ENCODE assay signal across 8 cellular contexts in the genomic region with DNA sequence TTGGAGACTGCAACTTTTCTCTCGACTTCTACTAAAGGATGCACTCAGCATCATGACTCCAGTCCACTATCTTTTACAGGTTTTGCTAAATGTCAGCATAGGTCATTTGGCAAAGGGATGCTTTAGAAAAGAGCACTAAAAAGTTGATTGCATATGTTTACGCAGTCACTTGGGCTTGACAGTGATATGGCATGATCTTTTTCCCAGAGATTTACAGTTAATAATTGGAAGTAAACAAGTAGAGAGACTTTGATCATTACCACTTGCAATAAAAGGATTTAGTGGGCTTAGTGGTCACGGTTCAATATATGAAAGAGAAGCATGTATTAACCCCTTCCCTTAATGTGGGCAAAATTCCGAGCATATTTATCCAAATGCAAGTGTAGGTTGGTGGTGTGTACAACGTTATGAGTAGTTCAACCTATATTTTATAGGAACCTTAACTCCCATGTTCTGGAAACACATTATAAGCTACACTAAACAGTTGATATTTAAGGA. TPM values are rescaled to one million over a fixed set of nuclear protein-coding genes. Genes with fewer than 3 reads are reported as not detected.
DNase-seq lines count a peak whose midpoint lies in the region; ATAC-seq and TF ChIP-seq lines count a peak whose summit lies in the region.

No MANE protein-coding gene starts in this region.

- no peak for TF ChIP-seq POLR2A in sigmoid colon (IDR thresholded peaks at IDR 0.05)

- TF ChIP-seq EP300 in sigmoid colon (IDR thresholded peaks at IDR 0.05) = no peak

- TF ChIP-seq CTCF in GM12875 (IDR thresholded peaks at IDR 0.05; ENCODE audit: borderline replicate concordance, insufficient read depth, low read depth, low read length) = no peak
- no peak for TF ChIP-seq CTCF in fibroblast of the aortic adventitia (IDR thresholded peaks at IDR 0.05; ENCODE audit: insufficient read depth, low read length)
- no peak for TF ChIP-seq CTCF in sigmoid colon (IDR thresholded peaks at IDR 0.05)

- H3K27me3 ChIP-seq in SJSA1 (replicated peaks) (peaks cover 36% of the 10 kb centered on the region), sigmoid colon (peaks cover 0 to 19% (median 0%) of the 10 kb centered on the region in 3 donors)

- intact Hi-C loops in sigmoid colon (cut with DNase I) = loop anchor here (5.0 to 10.0 kb wide), 4 partner anchors 115 to 790 kb away; a partner anchor contains a TSS

- H3K9me3 ChIP-seq in SJSA1 (replicated peaks) (no peaks in the 10 kb centered on the region), sigmoid colon (no peaks in the 10 kb centered on the region)

- peaks cover 14% of the 10 kb centered on the region for H3K36me3 ChIP-seq in SJSA1
- peaks cover 0 to 13% (median 2%) of the 10 kb centered on the region in 4 donors for H3K36me3 ChIP-seq in sigmoid colon

- 48 to 72% methylated on average over 5 of the region's 5 CpGs for WGBS in sigmoid colon, 2 donors

- DNase-seq in SJSA1 (ENCODE audit: low read depth in 1 of 2, low spot score in 2 of 2) = no peak
- DNase-seq in fibroblast of the aortic adventitia (ENCODE audit: low read depth) = no peak
- DNase-seq in sigmoid colon = no peak
- DNase-seq in NCI-H2227 treated with DMSO at 0.1 percent for 48 hours (lab: John Stamatoyannopoulos, UW) = no peak

- H3K27ac ChIP-seq in SJSA1 = no peak overlapping the region
- no peak overlapping the region for H3K27ac ChIP-seq in sigmoid colon

- H3K4me3 ChIP-seq in GM12875 (ENCODE audit: low read depth, low read length) (peak overlapping the region; percentile 49), SJSA1 (peak overlapping the region; percentile 45), fibroblast of the aortic adventitia (ENCODE audit: low read depth, low read length) (peak overlapping the region; percentile 71), sigmoid colon (peak overlapping the region; percentile 63 to 88 (median 65))

- no peak for ATAC-seq in GM19467 (IDR thresholded peaks at IDR 0.05; ENCODE audit: unreplicated experiment)
- no peak for ATAC-seq in HG03378 (IDR thresholded peaks at IDR 0.05; ENCODE audit: unreplicated experiment)
- ATAC-seq in GM21423 (IDR thresholded peaks at IDR 0.05; ENCODE audit: unreplicated experiment) = no peak

- H3K4me1 ChIP-seq in SJSA1 (replicated peaks) = peaks cover 27% of the 10 kb centered on the region
- H3K4me1 ChIP-seq in sigmoid colon = peaks cover 0 to 61% (median 48%) of the 10 kb centered on the region in 4 donors

RNA-seq across cellular contexts. Expression of a gene that starts 1.8 kb away (rescaled TPM):
- total RNA-seq in SJSA1 (2014; rRNA removed; shearing (Covaris generic)) = 73.9 and 83.3 TPM in 2 replicates
- total RNA-seq in fibroblast of the aortic adventitia (ENCODE audit: low replicate concordance) = 45.3 and 60.9 TPM in 2 replicates
- total RNA-seq in sigmoid colon = 100 to 1,000 TPM in 2 of 4 donors, 10 to 100 TPM in 2; 58.9 to 123 (median 94.2) TPM
- polyA plus RNA-seq in sigmoid colon = 10 to 100 TPM; 16.3 to 20.8 (median 18.6) TPM

RNA-seq across cellular contexts. Expression of a gene that starts 6.5 kb away (rescaled TPM):
- total RNA-seq in SJSA1 (2014; rRNA removed; shearing (Covaris generic)) = 37.5 and 119 TPM in 2 replicates
- total RNA-seq in fibroblast of the aortic adventitia (ENCODE audit: low replicate concordance) (56.9 and 57.7 TPM in 2 replicates), sigmoid colon (10 to 100 TPM; 45.3 to 80.1 (median 61.6) TPM)
- polyA plus RNA-seq in sigmoid colon = 10 to 100 TPM; 42.3 to 61.9 (median 57.8) TPM

RNA-seq across cellular contexts. Expression of a gene that starts 22.6 kb away (rescaled TPM):
- not detected in 2 replicates for total RNA-seq in SJSA1 (2014; rRNA removed; shearing (Covaris generic))
- total RNA-seq in fibroblast of the aortic adventitia (ENCODE audit: low replicate concordance) = not detected in 2 replicates
- total RNA-seq in sigmoid colon = not detected
- under 1 TPM in 1 of 3 donors, not detected in 2; 0.16 TPM for polyA plus RNA-seq in sigmoid colon
